Comparison of ENCODE assay signal across 1 cellular context in the genomic region with DNA sequence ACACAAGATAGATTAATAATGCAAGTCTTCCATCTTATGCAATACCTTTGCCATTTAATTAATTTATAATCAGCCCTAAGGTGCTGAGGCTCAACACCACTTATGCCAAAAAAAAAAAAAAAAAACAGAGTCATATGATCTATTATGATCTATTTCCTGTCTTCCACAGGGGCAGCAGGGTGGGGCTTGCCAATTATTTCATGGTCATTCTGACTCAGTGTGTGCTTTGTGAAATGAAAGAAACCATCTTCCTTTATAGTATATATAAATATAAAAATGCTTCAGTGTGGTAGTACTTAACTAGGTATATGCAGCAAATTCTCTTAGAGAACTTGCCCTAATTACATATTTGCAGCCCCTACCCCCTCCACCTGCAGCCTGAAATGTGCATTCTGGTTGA.
TF ChIP-seq lines count a peak whose summit lies in the region.

No MANE protein-coding gene starts in this region.

TF ChIP-seq in A549, 52 proteins besides CTCF, POLR2A, EP300 and RAD21:
- TF ChIP-seq MAFK (IDR thresholded peaks at IDR 0.05; ENCODE audit: partially characterized antibody) (no peak), SREBF2 (IDR thresholded peaks at IDR 0.05) (no peak), RNF2 (IDR thresholded peaks at IDR 0.05; ENCODE audit: borderline replicate concordance, low read depth) (no peak), KDM1A (IDR thresholded peaks at IDR 0.05; ENCODE audit: low read depth) (no peak), ZNF302 (CRISPR knock-in tag; IDR thresholded peaks at IDR 0.05) (no peak), MAZ (IDR thresholded peaks at IDR 0.05; ENCODE audit: borderline replicate concordance, low read depth, low read length) (no peak), NR3C1 (IDR thresholded peaks at IDR 0.05) (no peak), CBX2 (IDR thresholded peaks at IDR 0.05; ENCODE audit: borderline replicate concordance, low read depth) (no peak), HEYL (CRISPR knock-in tag; IDR thresholded peaks at IDR 0.05) (no peak)
- TF ChIP-seq, protein P1, sequence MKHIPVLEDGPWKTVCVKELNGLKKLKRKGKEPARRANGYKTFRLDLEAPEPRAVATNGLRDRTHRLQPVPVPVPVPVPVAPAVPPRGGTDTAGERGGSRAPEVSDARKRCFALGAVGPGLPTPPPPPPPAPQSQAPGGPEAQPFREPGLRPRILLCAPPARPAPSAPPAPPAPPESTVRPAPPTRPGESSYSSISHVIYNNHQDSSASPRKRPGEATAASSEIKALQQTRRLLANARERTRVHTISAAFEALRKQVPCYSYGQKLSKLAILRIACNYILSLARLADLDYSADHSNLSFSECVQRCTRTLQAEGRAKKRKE (CRISPR knock-in tag; IDR thresholded peaks at IDR 0.05; ENCODE audit: low read depth), result no peak
